Comparison of ENCODE assay signal across 8 cellular contexts in genomic region chr7:142438235-142438922, GRCh38.
DNase-seq lines count a peak whose midpoint lies in the region; ATAC-seq, FAIRE-seq and TF ChIP-seq lines count a peak whose summit lies in the region.

No MANE protein-coding gene starts in this region.

- peaks cover 13% of the 10 kb centered on the region for H3K27me3 Mint-ChIP-seq in MCF 10A (ENCODE audit: insufficient read depth, unreplicated experiment)
- H3K27me3 Mint-ChIP-seq in activated T-helper 17 cell treated with anti-CD3 and anti-CD28 coated beads, Interleukin-2, amount 50 U/mL, for 72 hours: no peaks in the 10 kb centered on the region

- peaks cover 9% of the 10 kb centered on the region for H3K9me3 Mint-ChIP-seq in MCF 10A (ENCODE audit: unreplicated experiment)
- no peaks in the 10 kb centered on the region for H3K9me3 Mint-ChIP-seq in activated T-helper 17 cell treated with anti-CD3 and anti-CD28 coated beads, Interleukin-2, amount 50 U/mL, for 72 hours

- no TSS peak for BruUV-seq in MCF 10A (replicated peaks; lab: Mats Ljungman, UMichigan)

- H3K27ac Mint-ChIP-seq in MCF 10A (ENCODE audit: low read depth, unreplicated experiment): no peak overlapping the region
- no peak overlapping the region for H3K27ac Mint-ChIP-seq in activated T-helper 17 cell treated with anti-CD3 and anti-CD28 coated beads, Interleukin-2, amount 50 U/mL, for 72 hours

- POLR2A ChIA-PET in MCF 10A (lab: Yijun Ruan, JAX): no interaction called here

- CTCF ChIA-PET in MCF 10A (lab: Yijun Ruan, JAX): interaction anchor here (0.5 to 1.1 kb wide), 5 partner anchors 17 to 462 kb away, joined by 3 to 9 read pairs (median 3); no protein-coding TSS in a partner anchor

- no peak for FAIRE-seq in HTR-8/SVneo (lab: Jason Lieb, UNC)

- DNase-seq in CD1c-positive myeloid dendritic cell (ENCODE audit: extremely low spot score) (peak; percentile 71), NAMALWA (ENCODE audit: low spot score) (peak; percentile 46), MCF 10A (ENCODE audit: unreplicated experiment) (peak; percentile 68), lung microvascular endothelial cell (ENCODE audit: low read depth in 2 of 2) (peak; percentile 59 to 76), HTR-8/SVneo (ENCODE audit: insufficient read length, low spot score) (no peak), MG63 (no peak)

- intact Hi-C loops in MCF 10A (cut with micrococcal nuclease): no loop called here

- peaks cover 14% of the 10 kb centered on the region for H3K4me1 Mint-ChIP-seq in MCF 10A (ENCODE audit: insufficient read depth, unreplicated experiment)
- H3K4me1 Mint-ChIP-seq in activated T-helper 17 cell treated with anti-CD3 and anti-CD28 coated beads, Interleukin-2, amount 50 U/mL, for 72 hours: peaks cover 39% of the 10 kb centered on the region

- no peak overlapping the region for H3K4me3 ChIP-seq in MG63

- peaks cover 7% of the 10 kb centered on the region for H3K36me3 Mint-ChIP-seq in MCF 10A (ENCODE audit: insufficient read depth, unreplicated experiment)
- no peaks in the 10 kb centered on the region for H3K36me3 Mint-ChIP-seq in activated T-helper 17 cell treated with anti-CD3 and anti-CD28 coated beads, Interleukin-2, amount 50 U/mL, for 72 hours (ENCODE audit: low read depth)

- no peaks in the 10 kb centered on the region for H3K27me3 ChIP-seq in MG63

- no peaks in the 10 kb centered on the region for H3K9me3 ChIP-seq in MG63

- H3K4me3 Mint-ChIP-seq in MCF 10A (ENCODE audit: unreplicated experiment): no peak overlapping the region
- H3K4me3 Mint-ChIP-seq in activated T-helper 17 cell treated with anti-CD3 and anti-CD28 coated beads, Interleukin-2, amount 50 U/mL, for 72 hours: no peak overlapping the region

- H3K36me3 ChIP-seq in MG63: no peaks in the 10 kb centered on the region

- ATAC-seq in GM18508 (IDR thresholded peaks at IDR 0.05; ENCODE audit: insufficient read depth, unreplicated experiment): peak; percentile 43
- ATAC-seq in activated T-helper 17 cell treated with anti-CD3 and anti-CD28 coated beads, Interleukin-2, amount 50 U/mL, for 72 hours (replicated peaks): no peak

- peak; percentile 56 for TF ChIP-seq CTCF in MCF 10A (IDR thresholded peaks at IDR 0.05; ENCODE audit: unreplicated experiment)

Comparison
In these comparisons a context has a peak if more than half of its experiments do, and no peak if none do; other contexts are left out.
1. DNase-seq: peak in CD1c-positive myeloid dendritic cell (single experiment), NAMALWA (single experiment), MCF 10A (single experiment) and lung microvascular endothelial cell (2 of 2); none in HTR-8/SVneo (single experiment) and MG63 (single experiment).